ENCODE assay signal across 8 cellular contexts in genomic region chr1:202629257-202629811, GRCh38.
DNase-seq lines count a peak whose midpoint lies in the region; ATAC-seq and TF ChIP-seq lines count a peak whose summit lies in the region.
"Not testable (repeated sequence)": the region's sequence is repeated elsewhere in the genome, so short reads cannot be mapped to it uniquely, and the experiment has no call there.

No MANE protein-coding gene starts in this region.

- H3K27ac Mint-ChIP-seq in activated T-cell treated with anti-CD3 and anti-CD28 coated beads, Interleukin-2, amount 50 U/mL, for 72 hours: not testable (repeated sequence)

- not testable (repeated sequence) for H3K36me3 Mint-ChIP-seq in activated T-cell treated with anti-CD3 and anti-CD28 coated beads, Interleukin-2, amount 50 U/mL, for 72 hours (ENCODE audit: insufficient read depth in 2 of 2)

- peak; percentile 87 for DNase-seq in SIG-M5 treated with dmso at 0.1 percent for 504 hours (lab: John Stamatoyannopoulos, UW; ENCODE audit: unreplicated experiment)
- DNase-seq in activated T-cell treated with anti-CD3 and anti-CD28 coated beads, Interleukin-2, amount 50 U/mL, for 72 hours; upper lobe of right lung: not testable (repeated sequence)
- DNase-seq in right lobe of liver: peak in 1 of 3 donors; percentile 21

- not testable (repeated sequence) for TF ChIP-seq POLR2A in right lobe of liver (IDR thresholded peaks at IDR 0.05)

- H3K9me3 Mint-ChIP-seq in activated T-cell treated with anti-CD3 and anti-CD28 coated beads, Interleukin-2, amount 50 U/mL, for 72 hours: not testable (repeated sequence)

- not testable (repeated sequence) for H3K27me3 Mint-ChIP-seq in activated T-cell treated with anti-CD3 and anti-CD28 coated beads, Interleukin-2, amount 50 U/mL, for 72 hours (ENCODE audit: low read depth)

- TF ChIP-seq CTCF in right lobe of liver (IDR thresholded peaks at IDR 0.05); upper lobe of right lung (IDR thresholded peaks at IDR 0.05): not testable (repeated sequence)

- 53% methylated on average over 2 of the region's 2 CpGs for WGBS in right lobe of liver (ENCODE audit: insufficient coverage, low coverage, low lambda C conversion rate, missing lambda C conversion rate)

- intact Hi-C loops in right lobe of liver (cut with DNase I); upper lobe of right lung (cut with DNase I): not testable (repeated sequence)

- peak; percentile 84 for ATAC-seq in GM18511 (IDR thresholded peaks at IDR 0.05; ENCODE audit: unreplicated experiment)
- ATAC-seq in GM21360 (IDR thresholded peaks at IDR 0.05; ENCODE audit: unreplicated experiment): peak; percentile 51
- ATAC-seq in HG02885 (IDR thresholded peaks at IDR 0.05; ENCODE audit: poor library complexity, unreplicated experiment): peak; percentile 69
- ATAC-seq in HG03520 (IDR thresholded peaks at IDR 0.05; ENCODE audit: unreplicated experiment): peak; percentile 55
- ATAC-seq in activated T-cell treated with anti-CD3 and anti-CD28 coated beads, Interleukin-2, amount 50 U/mL, for 72 hours (replicated peaks in 1 of 2): peak; percentile 70 to 72
- ATAC-seq in right lobe of liver: peak in 3 of 4 donors; percentile 28 to 43 (median 30)
- ATAC-seq in upper lobe of right lung: peak; percentile 69

- H3K27ac ChIP-seq in right lobe of liver, upper lobe of right lung: not testable (repeated sequence)

- H3K4me1 ChIP-seq in right lobe of liver, upper lobe of right lung: not testable (repeated sequence)

- peak overlapping the region in 1 of 2 donors; percentile 28 for H3K4me3 Mint-ChIP-seq in activated T-cell treated with anti-CD3 and anti-CD28 coated beads, Interleukin-2, amount 50 U/mL, for 72 hours

- peaks cover 21% of the 10 kb centered on the region for H3K4me1 Mint-ChIP-seq in activated T-cell treated with anti-CD3 and anti-CD28 coated beads, Interleukin-2, amount 50 U/mL, for 72 hours (ENCODE audit: low read depth)

- H3K9me3 ChIP-seq in right lobe of liver, upper lobe of right lung: not testable (repeated sequence)

- H3K27me3 ChIP-seq in right lobe of liver: not testable (repeated sequence)
- peaks cover 12% of the 10 kb centered on the region for H3K27me3 ChIP-seq in upper lobe of right lung

- H3K4me3 ChIP-seq in right lobe of liver, upper lobe of right lung: not testable (repeated sequence)

- H3K36me3 ChIP-seq in right lobe of liver, upper lobe of right lung: not testable (repeated sequence)

Comparison
In these comparisons a context has a peak if more than half of its experiments do, and no peak if none do; other contexts are left out.
1. ATAC-seq: peak in every context shown above with its lines; median percentile 84 in GM18511; 71 in activated T-cell treated with anti-CD3 and anti-CD28 coated beads, Interleukin-2, amount 50 U/mL, for 72 hours; 69 in HG02885; 69 in upper lobe of right lung; 55 in HG03520; 51 in GM21360; 30 in right lobe of liver.